In the genomic region with DNA sequence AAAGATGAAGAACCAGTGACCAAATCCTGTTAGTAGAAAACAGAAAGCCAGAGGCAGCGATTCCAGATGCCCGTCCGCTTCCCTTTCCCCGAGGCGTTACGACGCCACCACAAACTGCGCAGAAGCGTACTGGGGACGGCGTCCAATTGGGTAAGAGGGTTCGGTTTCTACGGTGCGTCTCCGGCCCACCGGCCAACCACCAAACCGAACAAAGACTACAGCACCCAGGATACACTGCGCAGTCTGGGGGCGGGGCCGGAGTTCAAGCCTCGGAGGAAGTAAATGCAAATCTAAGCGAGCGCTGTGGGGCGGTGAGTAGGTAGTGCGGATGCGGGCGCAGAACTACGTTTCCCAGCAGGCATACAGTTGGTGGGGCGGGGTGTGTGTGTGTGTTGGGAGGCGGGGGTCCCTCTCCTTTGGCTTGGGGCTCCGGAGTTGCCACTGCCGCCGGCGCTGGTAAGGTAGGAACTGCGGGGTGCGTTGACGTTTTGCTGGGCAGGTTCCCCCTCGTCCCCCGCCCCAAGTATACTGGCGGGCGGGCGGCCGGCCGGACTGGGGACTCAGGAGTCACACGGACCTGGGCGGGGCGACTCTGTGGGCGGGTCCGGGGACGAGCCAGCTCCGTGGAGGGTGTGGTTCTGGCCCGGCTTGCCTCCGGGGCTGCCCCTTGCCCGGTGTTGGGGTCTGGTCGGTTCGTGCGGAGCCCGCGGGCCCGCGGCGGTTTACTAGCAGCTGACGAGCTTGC, we compare ENCODE assay signal across 8 cellular contexts. TPM values are rescaled to one million over a fixed set of nuclear protein-coding genes. Genes with fewer than 3 reads are reported as not detected.
DNase-seq lines count a peak whose midpoint lies in the region; ATAC-seq and TF ChIP-seq lines count a peak whose summit lies in the region.

A gene with protein sequence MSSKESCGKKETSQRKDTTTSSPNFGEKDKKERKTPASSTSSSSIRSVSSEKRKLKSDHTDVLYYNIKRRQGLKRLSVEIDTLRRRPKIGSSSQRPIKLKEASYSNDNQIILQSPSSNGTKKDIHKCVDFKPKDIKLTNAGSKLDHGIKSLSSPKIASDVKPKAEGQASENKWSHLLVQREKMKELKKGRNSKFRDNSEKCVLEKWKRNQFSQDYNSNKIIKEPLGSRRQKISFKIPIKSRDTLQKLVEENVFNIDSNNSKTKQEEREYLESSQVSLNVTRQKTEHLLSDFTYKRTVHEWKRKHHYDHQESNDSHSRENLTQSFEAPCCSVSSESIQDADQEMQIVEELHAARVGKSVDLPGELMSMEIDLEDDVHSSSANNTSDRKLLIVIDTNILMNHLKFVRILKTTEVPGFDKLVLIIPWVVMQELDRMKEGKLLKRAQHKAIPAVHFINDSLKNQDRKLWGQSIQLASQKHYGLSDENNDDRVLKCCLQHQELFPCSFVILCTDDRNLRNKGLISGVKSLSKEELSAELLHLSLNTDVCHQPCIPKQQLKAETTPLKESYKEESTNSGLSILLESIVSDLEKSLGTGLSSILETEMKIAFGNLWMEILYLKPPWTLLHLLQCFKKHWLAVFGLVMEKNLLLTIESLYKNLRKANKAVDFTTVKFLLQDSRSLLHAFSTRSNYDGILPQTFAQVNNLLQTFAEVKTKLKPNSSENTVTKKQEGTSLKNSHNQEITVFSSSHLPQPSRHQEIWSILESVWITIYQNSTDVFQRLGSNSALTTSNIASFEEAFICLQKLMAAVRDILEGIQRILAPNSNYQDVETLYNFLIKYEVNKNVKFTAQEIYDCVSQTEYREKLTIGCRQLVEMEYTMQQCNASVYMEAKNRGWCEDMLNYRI (plus strand): TSS at position 314 of the 745 bp plus-strand sequence. CDS start 3,675 bp downstream, outside the sequence.
A gene with protein sequence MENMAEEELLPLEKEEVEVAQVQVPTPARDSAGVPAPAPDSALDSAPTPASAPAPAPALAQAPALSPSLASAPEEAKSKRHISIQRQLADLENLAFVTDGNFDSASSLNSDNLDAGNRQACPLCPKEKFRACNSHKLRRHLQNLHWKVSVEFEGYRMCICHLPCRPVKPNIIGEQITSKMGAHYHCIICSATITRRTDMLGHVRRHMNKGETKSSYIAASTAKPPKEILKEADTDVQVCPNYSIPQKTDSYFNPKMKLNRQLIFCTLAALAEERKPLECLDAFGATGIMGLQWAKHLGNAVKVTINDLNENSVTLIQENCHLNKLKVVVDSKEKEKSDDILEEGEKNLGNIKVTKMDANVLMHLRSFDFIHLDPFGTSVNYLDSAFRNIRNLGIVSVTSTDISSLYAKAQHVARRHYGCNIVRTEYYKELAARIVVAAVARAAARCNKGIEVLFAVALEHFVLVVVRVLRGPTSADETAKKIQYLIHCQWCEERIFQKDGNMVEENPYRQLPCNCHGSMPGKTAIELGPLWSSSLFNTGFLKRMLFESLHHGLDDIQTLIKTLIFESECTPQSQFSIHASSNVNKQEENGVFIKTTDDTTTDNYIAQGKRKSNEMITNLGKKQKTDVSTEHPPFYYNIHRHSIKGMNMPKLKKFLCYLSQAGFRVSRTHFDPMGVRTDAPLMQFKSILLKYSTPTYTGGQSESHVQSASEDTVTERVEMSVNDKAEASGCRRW (minus strand): TSS at position 100 of the 745 bp plus-strand sequence. CDS start 241 bp downstream, outside the sequence.

- no peaks in the 10 kb centered on the region for H3K9me3 ChIP-seq in prostate gland

- intact Hi-C loops in left ventricle myocardium superior (cut with micrococcal nuclease) (no loop called here), prostate gland (cut with DNase I) (loop anchor here (5.0 to 10.0 kb wide), 4 partner anchors 110 to 405 kb away; partner anchors contain the start of genes EDEM3 and RNF2)

- peak within 1 kb of the TSS; percentile 96 for H3K27ac Mint-ChIP-seq in T-helper 1 cell treated with Interleukin-12 subunit alpha and Interleukin-12 subunit beta and Interleukin-4 antibody, amounts not matched to agents 30 μg/mL and 1 μg/mL, for 36 hours

- H3K27me3 ChIP-seq in prostate gland (replicated peaks; ENCODE audit: insufficient read depth), result no peaks in the 10 kb centered on the region

- peak within 1 kb of the TSS; percentile 94 for H3K4me3 Mint-ChIP-seq in T-helper 1 cell treated with Interleukin-12 subunit alpha and Interleukin-12 subunit beta and Interleukin-4 antibody, amounts not matched to agents 30 μg/mL and 1 μg/mL, for 36 hours

- H3K36me3 ChIP-seq in prostate gland (no peaks in the 10 kb centered on the region), urinary bladder (ENCODE audit: insufficient read depth) (no peaks in the 10 kb centered on the region)

- ATAC-seq in HG02870 (IDR thresholded peaks at IDR 0.05; ENCODE audit: unreplicated experiment) (peak; percentile 91), left ventricle myocardium superior (peak; percentile 96)

- peak; percentile 93 for TF ChIP-seq POLR2A in prostate gland (IDR thresholded peaks at IDR 0.05)

- peak within 1 kb of the TSS; percentile 73 to 94 for H3K4me3 ChIP-seq in prostate gland
- H3K4me3 ChIP-seq in urinary bladder (ENCODE audit: low read depth, low read length), result peak within 1 kb of the TSS; percentile 79

- DNase-seq in GM13976 (ENCODE audit: low spot score) (peak; percentile 94), NCI-H146 treated with DMSO at 0.1 percent for 48 hours (lab: John Stamatoyannopoulos, UW; ENCODE audit: unreplicated experiment) (peak; percentile 99), left ventricle myocardium superior (peak; percentile 99), prostate gland (ENCODE audit: low spot score) (peak; percentile 100)

- WGBS in prostate gland, result under 1% methylated on average over 56 of the region's 63 CpGs
- under 1% methylated on average over 63 of the region's 63 CpGs for WGBS in urinary bladder

- peaks cover 43% of the 10 kb centered on the region for H3K4me1 Mint-ChIP-seq in T-helper 1 cell treated with Interleukin-12 subunit alpha and Interleukin-12 subunit beta and Interleukin-4 antibody, amounts not matched to agents 30 μg/mL and 1 μg/mL, for 36 hours (ENCODE audit: low read depth)

- no peaks in the 10 kb centered on the region for H3K27me3 Mint-ChIP-seq in T-helper 1 cell treated with Interleukin-12 subunit alpha and Interleukin-12 subunit beta and Interleukin-4 antibody, amounts not matched to agents 30 μg/mL and 1 μg/mL, for 36 hours (ENCODE audit: low read depth)

- H3K27ac ChIP-seq in angular gyrus (ENCODE audit: low read depth, low read length), result peak within 1 kb of the TSS; percentile 97
- peak within 1 kb of the TSS; percentile 97 to 98 for H3K27ac ChIP-seq in prostate gland
- peak within 1 kb of the TSS; percentile 98 for H3K27ac ChIP-seq in urinary bladder (ENCODE audit: low read depth)

- H3K4me1 ChIP-seq in prostate gland (replicated peaks), result peaks cover 8% of the 10 kb centered on the region
- H3K4me1 ChIP-seq in urinary bladder (ENCODE audit: insufficient read depth), result no peaks in the 10 kb centered on the region

- in situ Hi-C loops in GM13976 (cut with MboI; ENCODE audit: low sequenced_read_pairs, unreplicated experiment), result loop anchor here (10.0 to 25.0 kb wide), 2 partner anchors 170 to 352 kb away; no protein-coding TSS in a partner anchor

- no peaks in the 10 kb centered on the region for H3K9me3 Mint-ChIP-seq in T-helper 1 cell treated with Interleukin-12 subunit alpha and Interleukin-12 subunit beta and Interleukin-4 antibody, amounts not matched to agents 30 μg/mL and 1 μg/mL, for 36 hours

- TF ChIP-seq CTCF in GM13976 (IDR thresholded peaks at IDR 0.05; ENCODE audit: borderline replicate concordance, control extremely low read depth, extremely low read depth, insufficient read depth, missing control alignments) (no peak), prostate gland (IDR thresholded peaks at IDR 0.05) (no peak)

- peaks cover 4% of the 10 kb centered on the region for H3K36me3 Mint-ChIP-seq in T-helper 1 cell treated with Interleukin-12 subunit alpha and Interleukin-12 subunit beta and Interleukin-4 antibody, amounts not matched to agents 30 μg/mL and 1 μg/mL, for 36 hours (ENCODE audit: low read depth)

RNA-seq across cellular contexts. Expression of the first gene that starts in this region (rescaled TPM):
- total RNA-seq in left ventricle myocardium superior (6.8 TPM), prostate gland (10 to 100 TPM in 1 of 2 donors, 1 to 10 TPM in 1; 7.3 to 14.3 TPM), urinary bladder (24.6 TPM)
- 3.9 TPM for polyA plus RNA-seq in urinary bladder

RNA-seq across cellular contexts. Expression of the second gene that starts in this region (rescaled TPM):
- total RNA-seq in left ventricle myocardium superior, result 25.2 TPM
- total RNA-seq in prostate gland, result 10 to 100 TPM; 19.8 to 35.7 TPM
- 33.1 TPM for total RNA-seq in urinary bladder
- polyA plus RNA-seq in urinary bladder, result 14.1 TPM

Comparison
In these comparisons a context has a peak if more than half of its experiments do, and no peak if none do; other contexts are left out.
1. Peak in every context shown above with its lines: DNase-seq, ATAC-seq, H3K4me3 ChIP-seq and H3K27ac ChIP-seq.